Comparison of ENCODE assay signal across 12 cellular contexts in the genomic region with DNA sequence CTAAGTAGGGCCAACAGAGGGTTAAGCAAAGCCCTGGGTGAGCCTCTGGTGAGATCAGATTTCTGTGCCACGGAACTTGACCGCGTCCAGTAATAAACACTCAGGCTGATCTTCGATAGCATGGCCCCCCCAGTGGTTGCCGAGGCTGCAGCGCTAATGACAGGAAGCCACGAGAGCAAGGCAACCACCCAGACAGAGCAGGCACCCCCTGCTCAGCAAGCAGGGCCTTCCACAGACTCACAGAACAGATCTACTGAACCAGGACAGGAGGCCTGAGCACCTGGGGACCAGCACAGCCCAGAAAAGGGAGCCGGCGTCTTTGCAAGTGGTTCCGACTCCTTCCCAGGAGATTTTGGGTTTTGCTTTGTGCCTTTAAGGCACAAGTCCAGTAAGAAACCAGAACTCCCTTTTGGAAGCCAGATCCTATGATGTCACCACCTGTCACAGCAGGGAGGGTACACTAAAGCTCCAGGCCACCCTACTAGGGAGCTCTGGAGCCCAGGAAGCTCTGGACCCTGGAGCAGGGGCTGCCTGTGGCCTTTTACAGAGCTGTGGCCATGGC. TPM values are rescaled to one million over a fixed set of nuclear protein-coding genes. Genes with fewer than 3 reads are reported as not detected.
A peak's percentile ranks its signal among the peaks of the same experiment; 100 is the strongest.
DNase-seq lines count a peak whose midpoint lies in the region; ATAC-seq, FAIRE-seq and TF ChIP-seq lines count a peak whose summit lies in the region.
"Had no signal": no experiment of that assay in that cellular context is flagged by ENCODE, and none has a peak within 500 bp of the region (broad histone marks: within the 10 kb centered on the region; RNA-seq: fewer than 3 reads in every experiment).

No MANE protein-coding gene starts in this region.

- no peak overlapping the region for H2AFZ ChIP-seq in H1 (ENCODE audit: low read length)

- H3K27ac ChIP-seq in RWPE1 (peak overlapping the region; percentile 41), H1 (ENCODE audit: low read depth, low read length) (no peak overlapping the region), spleen (peak overlapping the region in 6 of 8 donors; percentile 48 to 86 (median 64))
- H3K27ac ChIP-seq: KMS-11 had no signal

- H2BK120ac ChIP-seq in H1 (replicated peaks; ENCODE audit: low read depth, low read length): no peak overlapping the region

- TF ChIP-seq RAD21 in H1 (IDR thresholded peaks at IDR 0.05 in 1 of 2, conservative IDR thresholded peaks at IDR 0.05 in 1 of 2; ENCODE audit: low read depth in 2 of 2, low read length in 2 of 2): no peak

- peak overlapping the region; percentile 98 for H3K27ac Mint-ChIP-seq in activated CD4-positive, alpha-beta T cell treated with anti-CD3 and anti-CD28 coated beads, Interleukin-2, amount 10 ng/mL, durations not matched to agents 7 days and 5 days

- peak overlapping the region; percentile 63; the same call in 1 of the 2 replicates for H2BK15ac ChIP-seq in H1 (ENCODE audit: low read length)

- TF ChIP-seq CTCF in RWPE1 (conservative IDR thresholded peaks at IDR 0.05; ENCODE audit: low read depth) (no peak), H1 (IDR thresholded peaks at IDR 0.05; ENCODE audit: control extremely low read depth in 1 of 3, insufficient read depth in 1 of 3, low read depth in 1 of 3, low read length in 3 of 3) (no peak), spleen (IDR thresholded peaks at IDR 0.05 in 8 of 11, conservative IDR thresholded peaks at IDR 0.05 in 3 of 11) (no peak)

- TF ChIP-seq POLR2A in H1 (IDR thresholded peaks at IDR 0.05; ENCODE audit: control extremely low read depth in 1 of 2, low read depth in 2 of 2, low read length in 2 of 2) (no peak), spleen (IDR thresholded peaks at IDR 0.05) (no peak)

- H3K56ac ChIP-seq in H1 (replicated peaks; ENCODE audit: insufficient read length, low read depth, low read length): no peak overlapping the region

- no peaks in the 10 kb centered on the region for H3K9me3 ChIP-seq in H1 (ENCODE audit: insufficient read depth in 2 of 2, low read depth in 1 of 2, low read length in 1 of 2)
- peaks cover 0 to 17% (median 7%) of the 10 kb centered on the region in 8 donors for H3K9me3 ChIP-seq in spleen

- H3K27me3 ChIP-seq in H1 (replicated peaks in 1 of 4; ENCODE audit: control insufficient read depth in 3 of 4, extremely low read depth in 1 of 4, insufficient read depth in 3 of 4, low read length in 3 of 4) (no peaks in the 10 kb centered on the region), spleen (replicated peaks in 1 of 7) (peaks cover 0 to 64% (median 15%) of the 10 kb centered on the region in 7 donors)

- POLR2A ChIA-PET in activated CD4-positive, alpha-beta T cell treated with anti-CD3 and anti-CD28 coated beads, Interleukin-2, amount 10 ng/mL, durations not matched to agents 7 days and 5 days (lab: Charles Lee): interaction anchor here (0.5 to 1.2 kb wide), 5 partner anchors 11 to 1524 kb away, joined by 3 to 4 read pairs (median 3); no protein-coding TSS in a partner anchor
- POLR2A ChIA-PET in RWPE1 (lab: Yijun Ruan, JAX; ENCODE audit: low non-redundant PET) (no interaction called here), H1 (lab: Charles Lee; ENCODE audit: partially characterized antibody) (interaction anchor here (1.0 to 1.3 kb wide), 3 partner anchors 15 to 28 kb away, joined by 3 read pairs; no protein-coding TSS in a partner anchor)

- H4K91ac ChIP-seq in H1 (replicated peaks; ENCODE audit: insufficient read length, low read length): no peak overlapping the region

- no peak overlapping the region for H3K9ac ChIP-seq in H1 (replicated peaks in 1 of 4; ENCODE audit: extremely low read depth in 1 of 4, low read depth in 3 of 4, low read length in 3 of 4)
- H3K9ac ChIP-seq: KMS-11 had no signal

- no peak for FAIRE-seq in H1 (lab: Jason Lieb, UNC)

- H3K27me3 Mint-ChIP-seq in activated CD4-positive, alpha-beta T cell treated with anti-CD3 and anti-CD28 coated beads, Interleukin-2, amount 10 ng/mL, durations not matched to agents 7 days and 5 days: no peaks in the 10 kb centered on the region

- H4K20me1 ChIP-seq in H1 (replicated peaks in 1 of 2; ENCODE audit: control insufficient read depth in 1 of 2, insufficient read depth in 2 of 2, low read length in 2 of 2): no peaks in the 10 kb centered on the region

- no peak overlapping the region for H3K18ac ChIP-seq in H1 (ENCODE audit: extremely low read depth, low read length)

- H3K4me3 ChIP-seq in H1 (ENCODE audit: extremely low read depth in 1 of 4, insufficient read depth in 2 of 4, low read depth in 3 of 4, low read length in 4 of 4): no peak overlapping the region; a peak in 1 of 8 replicates
- H3K4me3 ChIP-seq in spleen: peak overlapping the region in 1 of 8 donors; percentile 30

- 90% methylated on average over 10 of the region's 10 CpGs; no CpG with 5 or more reads in 1 of the 2 experiments for WGBS in H1 (ENCODE audit: extremely low coverage in 1 of 2, insufficient coverage in 1 of 2, insufficient read length in 1 of 2, insufficient replicate concordance in 2 of 2, low coverage in 1 of 2, low lambda C conversion rate in 2 of 2, missing lambda C conversion rate in 1 of 2), 2 experiments
- 26 to 38% (median 32%) methylated on average over 10 of the region's 10 CpGs for WGBS in spleen, 5 donors

- 0 out of 2 replicates have a peak overlapping the region, but pooled peaks have one; percentile 30 for H2AK5ac ChIP-seq in H1 (ENCODE audit: low read depth, low read length)

- no peak overlapping the region for H3K23ac ChIP-seq in H1 (ENCODE audit: insufficient read length)

- peaks cover 80% of the 10 kb centered on the region for H3K36me3 Mint-ChIP-seq in activated CD4-positive, alpha-beta T cell treated with anti-CD3 and anti-CD28 coated beads, Interleukin-2, amount 10 ng/mL, durations not matched to agents 7 days and 5 days (ENCODE audit: low read depth)

- peak overlapping the region; percentile 62; the same call in 1 of the 2 replicates for H2BK12ac ChIP-seq in H1 (ENCODE audit: low read depth, low read length)

- H3K23me2 ChIP-seq in H1 (ENCODE audit: low read depth, low read length): peaks cover 9% of the 10 kb centered on the region; the same call in 1 of the 2 replicates

- peak overlapping the region; percentile 52; the same call in 1 of the 2 replicates for H4K8ac ChIP-seq in H1 (ENCODE audit: extremely low read depth, insufficient read depth, low read length)

- H3K4me1 ChIP-seq in H1 (replicated peaks in 1 of 4; ENCODE audit: control insufficient read depth in 3 of 4, insufficient read depth in 4 of 4, low read length in 3 of 4) (peaks cover 4 to 18% (median 14%) of the 10 kb centered on the region in 4 experiments), spleen (peaks cover 0 to 100% (median 33%) of the 10 kb centered on the region in 6 donors)

- no peak overlapping the region for H3K4ac ChIP-seq in H1 (replicated peaks; ENCODE audit: insufficient read length, low read depth, low read length)

- H3K79me1 ChIP-seq in H1 (ENCODE audit: low read depth, low read length): peaks cover 4% of the 10 kb centered on the region; the same call in 1 of the 2 replicates

- no peak for ATAC-seq in SK-N-SH treated with all-trans-retinoic acid at 6 μM for 48 hours
- ATAC-seq in GM19397 (IDR thresholded peaks at IDR 0.05; ENCODE audit: unreplicated experiment): no peak

- CTCF ChIA-PET in activated CD4-positive, alpha-beta T cell treated with anti-CD3 and anti-CD28 coated beads, Interleukin-2, amount 10 ng/mL, durations not matched to agents 7 days and 5 days (lab: Charles Lee): interaction anchor here (0.5 to 17.4 kb wide), 14 partner anchors 11 to 1117 kb away, joined by 3 to 192 read pairs (median 4); partner anchors contain the start of gene BCL11B
- CTCF ChIA-PET in RWPE1 (lab: Yijun Ruan, JAX) (no interaction called here), H1 (lab: Charles Lee; ENCODE audit: partially characterized antibody) (interaction anchor here (0.7 to 7.5 kb wide), 10 partner anchors 15 to 184 kb away, joined by 3 to 45 read pairs (median 3); no protein-coding TSS in a partner anchor)

- H4K5ac ChIP-seq in H1 (ENCODE audit: insufficient read length, low read depth, low read length): no peak overlapping the region

- H3K79me2 ChIP-seq in H1 (ENCODE audit: control insufficient read depth in 1 of 2, insufficient read depth in 2 of 2, low read length in 2 of 2): peaks cover 0 to 35% of the 10 kb centered on the region in 2 experiments; a peak in 1 of 4 replicates

- H2BK5ac ChIP-seq in H1 (ENCODE audit: low read depth, low read length): peak overlapping the region; percentile 90; the same call in 1 of the 2 replicates

- H3K4me1 Mint-ChIP-seq in activated CD4-positive, alpha-beta T cell treated with anti-CD3 and anti-CD28 coated beads, Interleukin-2, amount 10 ng/mL, durations not matched to agents 7 days and 5 days: peaks cover 97% of the 10 kb centered on the region

- in situ Hi-C loops in ACHN (cut with HindIII; ENCODE audit: low pct_ligation_motif_present, low pct_unique_long_range_greater_than_20kb, low sequenced_read_pairs): no loop called here

- no peak overlapping the region for H3K14ac ChIP-seq in H1 (ENCODE audit: insufficient read length)

- H3K36me3 ChIP-seq in H1 (ENCODE audit: control insufficient read depth in 2 of 4, insufficient read depth in 4 of 4, low read length in 3 of 4) (no peaks in the 10 kb centered on the region), spleen (no peaks in the 10 kb centered on the region)

- peak overlapping the region; percentile 74 for H3K4me3 Mint-ChIP-seq in activated CD4-positive, alpha-beta T cell treated with anti-CD3 and anti-CD28 coated beads, Interleukin-2, amount 10 ng/mL, durations not matched to agents 7 days and 5 days

- no peak for TF ChIP-seq EP300 in H1 (IDR thresholded peaks at IDR 0.05; ENCODE audit: borderline replicate concordance in 1 of 2, low read depth in 2 of 2, low read length in 2 of 2)

- intact Hi-C loops in spleen (cut with DNase I; ENCODE audit: low total_unique reads): no loop called here

- no peaks in the 10 kb centered on the region for H3K9me3 Mint-ChIP-seq in activated CD4-positive, alpha-beta T cell treated with anti-CD3 and anti-CD28 coated beads, Interleukin-2, amount 10 ng/mL, durations not matched to agents 7 days and 5 days

- peak; percentile 45 for DNase-seq in activated CD4-positive, alpha-beta T cell treated with anti-CD3 and anti-CD28 coated beads, Interleukin-2, amount 10 ng/mL, durations not matched to agents 7 days and 5 days
- no peak for DNase-seq in activated CD4-positive, alpha-beta T cell treated with anti-CD3 and anti-CD28 coated beads for 1 hour
- DNase-seq in RWPE1 (ENCODE audit: low spot score): no peak
- DNase-seq in H1 (ENCODE audit: low read depth in 1 of 2, low spot score in 2 of 2): no peak
- peak; percentile 76 for DNase-seq in spleen
- no peak for DNase-seq in ACHN
- DNase-seq: SHP77 treated with DMSO at 0.1 percent for 48 hours had no signal

- no peak overlapping the region; a peak in 1 of 4 replicates for H3K4me2 ChIP-seq in H1 (ENCODE audit: insufficient read depth in 1 of 2, low read depth in 2 of 2, low read length in 2 of 2)
- H3K4me2 ChIP-seq: KMS-11 had no signal

- H2BK20ac ChIP-seq in H1 (ENCODE audit: low read length): 0 out of 2 replicates have a peak overlapping the region, but pooled peaks have one; percentile 75

RNA-seq across cellular contexts. Expression of gene BCL11B, which starts 42.3 kb away (rescaled TPM):
- 100 to 1,000 TPM; 115 to 116 TPM for total RNA-seq in activated CD4-positive, alpha-beta T cell treated with anti-CD3 and anti-CD28 coated beads, Interleukin-2, amount 10 ng/mL, durations not matched to agents 7 days and 5 days
- total RNA-seq in H1 (2021; fragmentation: NEBNext Ultra II Directional; extraction: Animal tissue kit (Norgen Biotek cat#: 25700)): 5.9 TPM in 2 replicates
- polyA plus RNA-seq in H1 (2011; rRNA removed) (0.63 and 0.80 TPM in 2 replicates), spleen (1 to 10 TPM in 2 of 3 donors, under 1 TPM in 1; 0.74 to 1.5 (median 1.4) TPM)
- 0.85 TPM for polyA plus RNA-seq in H1 (2011; cell fraction: cytosol; rRNA removed)
- polyA plus RNA-seq in H1 (2011; cell fraction: nucleus; rRNA removed): 1.5 TPM
- 1.1 to 2.2 TPM (median 1.2 TPM) in 4 replicates for polyA plus RNA-seq in H1 (2012, experiment 1 of 2)
- 0.22 TPM for polyA plus RNA-seq in H1 (2012, experiment 2 of 2)
- polyA plus RNA-seq in H1 (2013, experiment 1 of 2): 2.1 TPM
- 2.1 TPM for polyA plus RNA-seq in H1 (2013, experiment 2 of 2)
- 1.7 and 1.9 TPM in 2 replicates for polyA minus RNA-seq in H1 (2011; rRNA and poly(A)+ RNA removed)
- polyA minus RNA-seq in H1 (2011; cell fraction: cytosol; rRNA and poly(A)+ RNA removed): 3.2 TPM
- 4.1 TPM for polyA minus RNA-seq in H1 (2011; cell fraction: nucleus; rRNA and poly(A)+ RNA removed)
- 10 to 100 TPM in 6 of 7 donors, 1 to 10 TPM in 1; 7.9 to 21.1 (median 13.1) TPM for total RNA-seq in spleen
- total RNA-seq: G401 had no signal
- polyA plus RNA-seq: AG04450 had no signal

Comparison
In these comparisons a context has a peak if more than half of its experiments do, and no peak if none do; other contexts are left out.
1. DNase-seq: peak in activated CD4-positive, alpha-beta T cell treated with anti-CD3 and anti-CD28 coated beads, Interleukin-2, amount 10 ng/mL, durations not matched to agents 7 days and 5 days (single experiment) and spleen (single experiment); none in activated CD4-positive, alpha-beta T cell treated with anti-CD3 and anti-CD28 coated beads for 1 hour (single experiment), RWPE1 (single experiment), H1 (0 of 2) and ACHN (single experiment).
2. RNA of gene BCL11B, which starts 42.3 kb away (total RNA-seq): 115 to 116 TPM in activated CD4-positive, alpha-beta T cell treated with anti-CD3 and anti-CD28 coated beads, Interleukin-2, amount 10 ng/mL, durations not matched to agents 7 days and 5 days; 7.9 to 21.1 TPM in spleen and 5.9 TPM in H1; every median in the first group is over 4 times any median in the second.